1 cellular context compared by ENCODE assay signal in the genomic region with DNA sequence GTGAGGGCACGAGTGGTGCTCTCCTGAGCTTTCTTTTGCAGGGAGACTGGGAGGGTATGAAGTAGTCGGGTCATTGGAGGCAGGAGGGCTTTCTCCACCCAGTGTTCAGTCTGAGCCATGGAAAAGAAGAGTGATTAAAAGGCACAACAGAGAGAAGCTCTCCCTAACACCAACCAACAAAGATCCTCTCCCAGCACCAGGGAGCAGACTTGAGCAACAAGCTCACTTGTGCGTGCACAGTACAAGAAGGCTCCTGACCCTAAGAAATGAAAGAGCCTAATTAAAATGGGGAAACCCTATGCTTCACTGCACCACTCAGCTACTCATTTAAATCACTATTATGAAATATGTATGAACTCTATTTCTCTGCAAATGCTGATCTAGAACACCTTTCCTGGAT.
TF ChIP-seq lines count a peak whose summit lies in the region.

No MANE protein-coding gene starts in this region.

TF ChIP-seq in GM23338, 12 proteins besides CTCF, POLR2A, EP300 and RAD21 (continued from another document):
- TF ChIP-seq EZH2 (IDR thresholded peaks at IDR 0.05; ENCODE audit: low read depth, unreplicated experiment), result no peak
- no peak for TF ChIP-seq POLR2AphosphoS5 (IDR thresholded peaks at IDR 0.05; ENCODE audit: low read depth)
